ENCODE assay signal across 17 cellular contexts in the genomic region with DNA sequence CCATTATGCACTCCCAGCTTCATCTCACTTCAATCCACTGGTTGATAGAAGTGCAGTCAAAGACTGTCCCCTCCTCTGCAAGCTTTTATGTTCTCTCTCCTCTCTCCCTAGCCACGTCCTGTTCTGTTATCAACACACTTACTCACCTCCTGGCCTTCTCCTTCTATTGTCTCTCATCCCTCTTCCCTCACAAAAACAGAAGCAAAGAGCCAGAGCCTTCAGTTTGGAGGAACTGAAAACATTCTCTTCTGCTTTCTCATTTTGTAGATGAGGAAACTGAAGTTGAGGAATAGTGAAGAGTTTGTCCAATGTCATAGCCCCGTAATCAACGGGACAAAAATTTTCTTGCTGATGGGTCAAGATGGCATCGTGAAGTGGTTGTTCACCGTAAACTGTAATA. TPM values are rescaled to one million over a fixed set of nuclear protein-coding genes. Genes with fewer than 3 reads are reported as not detected.
DNase-seq lines count a peak whose midpoint lies in the region; ATAC-seq and TF ChIP-seq lines count a peak whose summit lies in the region.
"Had no signal": no experiment of that assay in that cellular context is flagged by ENCODE, and none has a peak within 500 bp of the region (broad histone marks: within the 10 kb centered on the region; RNA-seq: fewer than 3 reads in every experiment).

No MANE protein-coding gene starts in this region.

- H3K9me3 ChIP-seq in BLaER1 (peaks cover 4% of the 10 kb centered on the region; the same call in 1 of the 2 replicates), T-helper 17 cell (ENCODE audit: control insufficient read depth, low read length, poor library complexity, severe bottlenecking) (no peaks in the 10 kb centered on the region), lung (ENCODE audit: control insufficient read depth in 2 of 2, insufficient read depth in 1 of 2, low read length in 1 of 2) (no peaks in the 10 kb centered on the region), esophagus squamous epithelium (no peaks in the 10 kb centered on the region), psoas muscle (no peaks in the 10 kb centered on the region)
- H3K9me3 ChIP-seq: breast epithelium had no signal

- H3K9ac ChIP-seq in BLaER1: no peak overlapping the region

- H3K4me3 ChIP-seq in BLaER1 (peak overlapping the region; percentile 74; the same call in 1 of the 2 replicates), lung (no peak overlapping the region), esophagus squamous epithelium (no peak overlapping the region), psoas muscle (no peak overlapping the region)

- peak overlapping the region; percentile 34 for H3K4me3 Mint-ChIP-seq in T-helper 17 cell

- ATAC-seq in T-helper 17 cell: no peak
- ATAC-seq in lung (ENCODE audit: insufficient read depth, low FRiP score): peak; percentile 39
- ATAC-seq in HG02798 (IDR thresholded peaks at IDR 0.05; ENCODE audit: poor library complexity, unreplicated experiment): no peak
- ATAC-seq in psoas muscle: no peak
- ATAC-seq: activated naive CD4-positive, alpha-beta T cell treated with anti-CD3 and anti-CD28 coated beads, Interleukin-2, amount 50 U/mL, for 72 hours had no signal

- H3K27ac Mint-ChIP-seq in T-helper 17 cell: peak overlapping the region; percentile 78
- H3K27ac Mint-ChIP-seq: activated naive CD4-positive, alpha-beta T cell treated with anti-CD3 and anti-CD28 coated beads, Interleukin-2, amount 50 U/mL, for 72 hours had no signal

- H4K20me1 ChIP-seq in BLaER1: peaks cover 19% of the 10 kb centered on the region

- H3K4me1 Mint-ChIP-seq in T-helper 17 cell: peaks cover 58% of the 10 kb centered on the region

- DNase-seq in KBM-7 (peak; percentile 46), T-helper 17 cell (no peak), lung (ENCODE audit: low spot score) (no peak), esophagus squamous epithelium (lab: John Stamatoyannopoulos, UW) (no peak), psoas muscle (no peak)
- DNase-seq in stimulated activated CD4-positive, alpha-beta T cell treated with anti-CD3 and anti-CD28 coated beads, Interleukin-12 subunit alpha, Interleukin-12 subunit beta, amount 100 ng/mL, for 4 hours: no peak
- DNase-seq: DMS53, kidney glomerular epithelial cell, naive B cell, NCI-H187, NCI-H524 had no signal

- H3K27me3 ChIP-seq in BLaER1 (no peaks in the 10 kb centered on the region), lung (ENCODE audit: control insufficient read depth, insufficient read depth) (no peaks in the 10 kb centered on the region), esophagus squamous epithelium (no peaks in the 10 kb centered on the region), psoas muscle (ENCODE audit: insufficient read depth in 3 of 3, low read length in 2 of 3) (peaks cover 0 to 5% (median 0%) of the 10 kb centered on the region in 3 donors)
- H3K27me3 ChIP-seq: breast epithelium had no signal

- H3K4me1 ChIP-seq in BLaER1 (peaks cover 84% of the 10 kb centered on the region), lung (ENCODE audit: control insufficient read depth in 2 of 2, insufficient read depth in 2 of 2, low read length in 2 of 2) (no peaks in the 10 kb centered on the region), esophagus squamous epithelium (no peaks in the 10 kb centered on the region), psoas muscle (no peaks in the 10 kb centered on the region)
- H3K4me1 ChIP-seq: breast epithelium had no signal

- peaks cover 8% of the 10 kb centered on the region for H3K36me3 Mint-ChIP-seq in T-helper 17 cell (ENCODE audit: low read depth)

- TF ChIP-seq POLR2A in esophagus squamous epithelium (IDR thresholded peaks at IDR 0.05): no peak

- H3K36me3 ChIP-seq in BLaER1 (peaks cover 33% of the 10 kb centered on the region), lung (ENCODE audit: control insufficient read depth in 2 of 2, insufficient read depth in 2 of 2, low read length in 2 of 2) (no peaks in the 10 kb centered on the region), esophagus squamous epithelium (no peaks in the 10 kb centered on the region), psoas muscle (ENCODE audit: insufficient read depth in 1 of 2, low read depth in 1 of 2) (no peaks in the 10 kb centered on the region)
- H3K36me3 ChIP-seq: breast epithelium had no signal

- WGBS in lung, 2 donors: 54 to 63% methylated on average over 5 of the region's 5 CpGs
- 75 to 77% methylated on average over 5 of the region's 5 CpGs for WGBS in esophagus squamous epithelium, 2 donors
- 78 to 80% (median 79%) methylated on average over 5 of the region's 5 CpGs for WGBS in psoas muscle, 3 donors

- TF ChIP-seq CTCF in lung (IDR thresholded peaks at IDR 0.05; ENCODE audit: control extremely low read depth, extremely low read depth) (no peak), esophagus squamous epithelium (IDR thresholded peaks at IDR 0.05) (no peak), psoas muscle (IDR thresholded peaks at IDR 0.05) (no peak)

- in situ Hi-C loops in KBM-7 (cut with MboI; ENCODE audit: low pct_unique_long_range_greater_than_20kb, low sequenced_read_pairs): no loop called here

- H3K27me3 Mint-ChIP-seq in T-helper 17 cell: no peaks in the 10 kb centered on the region

- H3K27ac ChIP-seq in BLaER1 (peak overlapping the region; percentile 93), lung (ENCODE audit: low read depth in 1 of 2, low read length in 1 of 2) (no peak overlapping the region), esophagus squamous epithelium (peak overlapping the region in 1 of 4 donors; percentile 19), psoas muscle (no peak overlapping the region)
- H3K27ac ChIP-seq: breast epithelium had no signal

- intact Hi-C loops in esophagus squamous epithelium (cut with DNase I): no loop called here
- intact Hi-C loops in psoas muscle (cut with DNase I): no loop called here

- peak overlapping the region; percentile 97 for H3K4me2 ChIP-seq in BLaER1

RNA-seq across cellular contexts. Expression of a gene that starts 1.8 kb away (rescaled TPM):
- total RNA-seq in T-helper 17 cell (1 to 10 TPM; 9.2 TPM), lung (1 to 10 TPM; 4.6 to 6.7 TPM), esophagus squamous epithelium (1 to 10 TPM in 3 of 4 donors, under 1 TPM in 1; 0.57 to 2.3 (median 1.8) TPM), psoas muscle (under 1 TPM; 0.27 to 0.98 (median 0.55) TPM)
- polyA plus RNA-seq in lung (10 to 100 TPM in 1 of 2 donors, 1 to 10 TPM in 1; 1.3 to 27.9 TPM), psoas muscle (under 1 TPM; 0.07 to 0.22 (median 0.16) TPM)

RNA-seq across cellular contexts. Expression of a gene that starts 40.1 kb away (rescaled TPM):
- under 1 TPM in 1 of 2 donors, not detected in 1; 0.05 TPM for total RNA-seq in T-helper 17 cell
- not detected for total RNA-seq in lung
- polyA plus RNA-seq in lung: under 1 TPM in 1 of 2 donors, not detected in 1; 0.07 TPM
- not detected for total RNA-seq in esophagus squamous epithelium
- not detected for total RNA-seq in psoas muscle
- not detected for polyA plus RNA-seq in psoas muscle
- total RNA-seq: activated naive CD4-positive, alpha-beta T cell treated with anti-CD3 and anti-CD28 coated beads, Interleukin-2, amount 50 U/mL, for 72 hours; breast epithelium; subcutaneous adipose tissue; T-helper 1 cell treated with Interleukin-12 subunit alpha and Interleukin-12 subunit beta and Interleukin-4 antibody, amounts not matched to agents 30 ng/mL and 1 ng/mL, for 36 hours had no signal
